Comparison of ENCODE assay signal across 8 cellular contexts in genomic region chr2:5365871-5366461, GRCh38.
DNase-seq lines count a peak whose midpoint lies in the region; ATAC-seq lines count a peak whose summit lies in the region.

No MANE protein-coding gene starts in this region.

- H3K4me3 ChIP-seq in effector memory CD4-positive, alpha-beta T cell (ENCODE audit: insufficient read depth, low read depth, low read length, poor library complexity, severe bottlenecking), result no peak overlapping the region

- no peaks in the 10 kb centered on the region for H3K27me3 ChIP-seq in effector memory CD4-positive, alpha-beta T cell (replicated peaks; ENCODE audit: control insufficient read depth, insufficient read depth, low read length, poor library complexity, severe bottlenecking)

- no peak overlapping the region for H3K27ac ChIP-seq in effector memory CD4-positive, alpha-beta T cell (ENCODE audit: insufficient read depth, low read length, poor library complexity, severe bottlenecking)

- H3K4me1 ChIP-seq in effector memory CD4-positive, alpha-beta T cell (ENCODE audit: control insufficient read depth, insufficient read depth, low read length, poor library complexity, severe bottlenecking), result no peaks in the 10 kb centered on the region

- H3K9me3 ChIP-seq in effector memory CD4-positive, alpha-beta T cell (ENCODE audit: control insufficient read depth, low read length), result no peaks in the 10 kb centered on the region

- DNase-seq in AML-193 (lab: John Stamatoyannopoulos, UW) (peak; percentile 9 to 21), NCI-H510A (lab: John Stamatoyannopoulos, UW) (peak; percentile 38), amygdala (lab: John Stamatoyannopoulos, UW) (peak in 30 of 56 donors; percentile 1 to 63 (median 20)), islet precursor cell (peak; percentile 87)
- DNase-seq in stimulated activated CD4-positive, alpha-beta T cell treated with anti-CD3 and anti-CD28 coated beads, Interleukin-4, amount 100 ng/mL, for 24 hours, result peak; percentile 32
- no peak for DNase-seq in effector memory CD4-positive, alpha-beta T cell

- no peaks in the 10 kb centered on the region for H3K36me3 ChIP-seq in effector memory CD4-positive, alpha-beta T cell (ENCODE audit: control insufficient read depth, insufficient read depth, low read length)

- ATAC-seq in GM18861 (IDR thresholded peaks at IDR 0.05; ENCODE audit: unreplicated experiment) (peak; percentile 96), HG03095 (IDR thresholded peaks at IDR 0.05; ENCODE audit: unreplicated experiment) (peak; percentile 93)

Comparison
In these comparisons a context has a peak if more than half of its experiments do, and no peak if none do; other contexts are left out.
1. DNase-seq: peak in AML-193 (2 of 2), NCI-H510A (single experiment), amygdala (30 of 56), islet precursor cell (single experiment) and stimulated activated CD4-positive, alpha-beta T cell treated with anti-CD3 and anti-CD28 coated beads, Interleukin-4, amount 100 ng/mL, for 24 hours (single experiment); none in effector memory CD4-positive, alpha-beta T cell (0 of 3).